ENCODE assay signal across 36 cellular contexts in the genomic region with DNA sequence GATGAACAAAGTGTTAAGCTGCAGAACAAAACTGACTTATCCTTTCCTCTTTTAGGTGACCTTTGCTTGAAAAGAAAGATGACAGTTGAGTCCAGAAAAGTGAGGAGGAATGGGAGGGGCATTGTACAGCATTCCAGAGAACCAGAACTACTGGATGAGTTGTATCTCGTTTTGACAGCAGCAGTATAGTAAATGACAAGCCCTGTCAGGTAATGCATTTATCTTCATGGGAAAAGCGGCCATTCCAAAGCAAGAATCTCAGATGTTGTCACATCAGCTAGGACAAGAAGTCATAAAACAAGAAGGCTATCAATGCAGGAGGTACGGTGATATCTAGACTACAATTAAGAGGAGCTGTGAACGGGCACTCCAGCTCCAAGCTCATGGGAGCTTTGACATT.
"Had no signal": no experiment of that assay in that cellular context is flagged by ENCODE, and none has a peak within 500 bp of the region (broad histone marks: within the 10 kb centered on the region; RNA-seq: fewer than 3 reads in every experiment).

No MANE protein-coding gene starts in this region.

- H3K9me3 Mint-ChIP-seq: activated CD4-positive, alpha-beta memory T cell treated with anti-CD3 and anti-CD28 coated beads, Interleukin-2, amount 10 ng/mL, durations not matched to agents 7 days and 5 days; activated naive CD4-positive, alpha-beta T cell treated with anti-CD3 and anti-CD28 coated beads, Interleukin-2, amount 10 ng/mL, durations not matched to agents 7 days and 5 days; activated naive CD8-positive, alpha-beta T cell treated with anti-CD3 and anti-CD28 coated beads, Interleukin-2, amount 50 U/mL, for 24 hours; brain had no signal

- ATAC-seq: activated CD8-positive, alpha-beta memory T cell treated with anti-CD3 and anti-CD28 coated beads, Interleukin-2, amount 10 ng/mL, durations not matched to agents 7 days and 5 days; activated naive CD8-positive, alpha-beta T cell treated with anti-CD3 and anti-CD28 coated beads, Interleukin-2, amount 50 U/mL, for 24 hours; Right ventricle myocardium inferior; SK-N-SH treated with all-trans-retinoic acid at 6 μM for 48 hours; T-cell; T-helper 17 cell had no signal

- H3K36me3 Mint-ChIP-seq: activated CD8-positive, alpha-beta memory T cell treated with anti-CD3 and anti-CD28 coated beads, Interleukin-2, amount 10 ng/mL, durations not matched to agents 7 days and 5 days; activated naive CD4-positive, alpha-beta T cell treated with anti-CD3 and anti-CD28 coated beads, Interleukin-2, amount 10 ng/mL, durations not matched to agents 7 days and 5 days; activated naive CD8-positive, alpha-beta T cell; brain; T-cell had no signal

- DNase-seq: activated CD4-positive, alpha-beta memory T cell treated with anti-CD3 and anti-CD28 coated beads, Interleukin-2, amount 10 ng/mL, durations not matched to agents 7 days and 5 days; activated CD4-positive, alpha-beta T cell treated with anti-CD3 and anti-CD28 coated beads for 1 hour; activated CD4-positive, alpha-beta T cell treated with anti-CD3 and anti-CD28 coated beads for 48 hours; activated CD4-positive, CD25-positive, alpha-beta regulatory T cell; activated CD8-positive, alpha-beta memory T cell treated with anti-CD3 and anti-CD28 coated beads for 24 hours; activated CD8-positive, alpha-beta memory T cell treated with anti-CD3 and anti-CD28 coated beads, Interleukin-2, amount 10 ng/mL, durations not matched to agents 7 days and 5 days; activated CD8-positive, alpha-beta memory T cell treated with anti-CD3 and anti-CD28 coated beads, Interleukin-2, amount 50 U/mL, for 48 hours; activated effector memory CD4-positive, alpha-beta T cell treated with Interleukin-2 at 50 U/mL for 16 hours; activated naive CD4-positive, alpha-beta T cell treated with anti-CD3 and anti-CD28 coated beads, Interleukin-2, amount 10 ng/mL, durations not matched to agents 7 days and 5 days; activated naive CD8-positive, alpha-beta T cell treated with anti-CD3 and anti-CD28 coated beads, Interleukin-2, amount 50 U/mL, for 24 hours; activated T-cell treated with anti-CD3 and anti-CD28 coated beads, Interleukin-2, amount 50 U/mL, for 48 hours; anterior cingulate cortex; IMR-90; Karpas-422; KBM-7; NCI-H1105; NCI-H1436; NCI-H1694; NCI-H1930; NCI-H2081 treated with DMSO at 0.1 percent for 48 hours; NCI-H2171; NCI-H510A; NCI-H526; NCI-H748 treated with DMSO at 0.1 percent for 48 hours; PC-9; SIG-M5; T-cell; T-helper 17 cell; T-helper 9 cell; WERI-Rb-1 had no signal

- H3K4me3 ChIP-seq: PC-9 had no signal

- H3K27ac Mint-ChIP-seq: activated CD4-positive, alpha-beta memory T cell treated with anti-CD3 and anti-CD28 coated beads, Interleukin-2, amount 10 ng/mL, durations not matched to agents 7 days and 5 days; activated CD8-positive, alpha-beta memory T cell treated with anti-CD3 and anti-CD28 coated beads, Interleukin-2, amount 10 ng/mL, durations not matched to agents 7 days and 5 days; activated naive CD4-positive, alpha-beta T cell treated with anti-CD3 and anti-CD28 coated beads, Interleukin-2, amount 10 ng/mL, durations not matched to agents 7 days and 5 days; activated naive CD8-positive, alpha-beta T cell; activated naive CD8-positive, alpha-beta T cell treated with anti-CD3 and anti-CD28 coated beads, Interleukin-2, amount 50 U/mL, for 24 hours; T-cell; T-helper 17 cell had no signal

- H3K4me2 ChIP-seq: PC-9 had no signal

- H3K4me1 Mint-ChIP-seq: activated CD4-positive, alpha-beta memory T cell treated with anti-CD3 and anti-CD28 coated beads, Interleukin-2, amount 10 ng/mL, durations not matched to agents 7 days and 5 days; activated CD8-positive, alpha-beta memory T cell treated with anti-CD3 and anti-CD28 coated beads, Interleukin-2, amount 10 ng/mL, durations not matched to agents 7 days and 5 days; activated naive CD4-positive, alpha-beta T cell treated with anti-CD3 and anti-CD28 coated beads, Interleukin-2, amount 10 ng/mL, durations not matched to agents 7 days and 5 days; activated naive CD8-positive, alpha-beta T cell treated with anti-CD3 and anti-CD28 coated beads, Interleukin-2, amount 50 U/mL, for 24 hours; T-cell; T-helper 17 cell had no signal

- H3K36me3 ChIP-seq: WERI-Rb-1 had no signal

- H3K27ac ChIP-seq: PC-9, RWPE1, WERI-Rb-1 had no signal

- H3K4me3 Mint-ChIP-seq: activated CD4-positive, alpha-beta memory T cell treated with anti-CD3 and anti-CD28 coated beads, Interleukin-2, amount 10 ng/mL, durations not matched to agents 7 days and 5 days; activated CD8-positive, alpha-beta memory T cell treated with anti-CD3 and anti-CD28 coated beads, Interleukin-2, amount 10 ng/mL, durations not matched to agents 7 days and 5 days; activated naive CD4-positive, alpha-beta T cell treated with anti-CD3 and anti-CD28 coated beads, Interleukin-2, amount 10 ng/mL, durations not matched to agents 7 days and 5 days; activated naive CD8-positive, alpha-beta T cell; activated naive CD8-positive, alpha-beta T cell treated with anti-CD3 and anti-CD28 coated beads, Interleukin-2, amount 50 U/mL, for 24 hours; brain; T-cell; T-helper 17 cell had no signal

- H2AFZ ChIP-seq: PC-9 had no signal

- H3K27me3 Mint-ChIP-seq: activated CD4-positive, alpha-beta memory T cell treated with anti-CD3 and anti-CD28 coated beads, Interleukin-2, amount 10 ng/mL, durations not matched to agents 7 days and 5 days; activated CD8-positive, alpha-beta memory T cell treated with anti-CD3 and anti-CD28 coated beads, Interleukin-2, amount 10 ng/mL, durations not matched to agents 7 days and 5 days; activated naive CD4-positive, alpha-beta T cell treated with anti-CD3 and anti-CD28 coated beads, Interleukin-2, amount 10 ng/mL, durations not matched to agents 7 days and 5 days; activated naive CD8-positive, alpha-beta T cell; activated naive CD8-positive, alpha-beta T cell treated with anti-CD3 and anti-CD28 coated beads, Interleukin-2, amount 50 U/mL, for 24 hours; T-cell; T-helper 17 cell had no signal

- FAIRE-seq: RCC 7860 had no signal
